ENCODE assay signal across 12 cellular contexts in genomic region chr15:69548771-69549170, GRCh38.
"Had no signal": no experiment of that assay in that cellular context is flagged by ENCODE, and none has a peak within 500 bp of the region (broad histone marks: within the 10 kb centered on the region; RNA-seq: fewer than 3 reads in every experiment).

No MANE protein-coding gene starts in this region.

- H3K27ac ChIP-seq: breast epithelium, esophagus squamous epithelium, foreskin keratinocyte, thyroid gland had no signal

- H3K27me3 ChIP-seq: breast epithelium, thyroid gland had no signal

- DNase-seq: activated CD4-positive, CD25-positive, alpha-beta regulatory T cell; activated CD8-positive, alpha-beta memory T cell treated with anti-CD3 and anti-CD28 coated beads, Interleukin-2, amount 10 ng/mL, durations not matched to agents 7 days and 5 days; activated effector memory CD4-positive, alpha-beta T cell treated with Interleukin-2 at 50 U/mL for 16 hours; activated T-cell treated with anti-CD3 and anti-CD28 coated beads, Interleukin-2, amount 50 U/mL, for 24 hours; amygdala; esophagus squamous epithelium; foreskin keratinocyte; mammary epithelial cell; mucosa of descending colon; thyroid gland had no signal

- H3K4me1 ChIP-seq: breast epithelium, esophagus squamous epithelium, foreskin keratinocyte, thyroid gland had no signal

- H3K4me3 ChIP-seq: breast epithelium, esophagus squamous epithelium, mucosa of descending colon, thyroid gland had no signal

- H3K9me3 ChIP-seq: thyroid gland had no signal

- H3K36me3 ChIP-seq: breast epithelium, esophagus squamous epithelium, thyroid gland had no signal

- ATAC-seq: activated CD8-positive, alpha-beta memory T cell treated with anti-CD3 and anti-CD28 coated beads, Interleukin-2, amount 10 ng/mL, durations not matched to agents 7 days and 5 days; foreskin keratinocyte; mucosa of descending colon; natural killer cell treated with Interleukin-12 subunit alpha and Interleukin-12 subunit beta and Interleukin-15 and Interleukin-18, amount 100 ng/mL, for 72 hours had no signal
